ENCODE assay signal across 30 cellular contexts in genomic region chr22:30017824-30018223, GRCh38.
"Had no signal": no experiment of that assay in that cellular context is flagged by ENCODE, and none has a peak within 500 bp of the region (broad histone marks: within the 10 kb centered on the region; RNA-seq: fewer than 3 reads in every experiment).

No MANE protein-coding gene starts in this region.

- H3K27me3 Mint-ChIP-seq: activated CD4-positive, alpha-beta memory T cell treated with anti-CD3 and anti-CD28 coated beads, Interleukin-2, amount 10 ng/mL, durations not matched to agents 7 days and 5 days; activated CD8-positive, alpha-beta memory T cell treated with anti-CD3 and anti-CD28 coated beads, Interleukin-2, amount 10 ng/mL, durations not matched to agents 7 days and 5 days; activated naive CD4-positive, alpha-beta T cell treated with anti-CD3 and anti-CD28 coated beads, Interleukin-2, amount 10 ng/mL, durations not matched to agents 7 days and 5 days; activated naive CD8-positive, alpha-beta T cell; activated naive CD8-positive, alpha-beta T cell treated with anti-CD3 and anti-CD28 coated beads, Interleukin-2, amount 50 U/mL, for 24 hours had no signal

- H3K4me3 Mint-ChIP-seq: activated CD4-positive, alpha-beta memory T cell treated with anti-CD3 and anti-CD28 coated beads, Interleukin-2, amount 10 ng/mL, durations not matched to agents 7 days and 5 days; activated CD8-positive, alpha-beta memory T cell treated with anti-CD3 and anti-CD28 coated beads, Interleukin-2, amount 10 ng/mL, durations not matched to agents 7 days and 5 days; activated naive CD4-positive, alpha-beta T cell treated with anti-CD3 and anti-CD28 coated beads, Interleukin-2, amount 10 ng/mL, durations not matched to agents 7 days and 5 days; activated naive CD8-positive, alpha-beta T cell; activated naive CD8-positive, alpha-beta T cell treated with anti-CD3 and anti-CD28 coated beads, Interleukin-2, amount 50 U/mL, for 24 hours had no signal

- H3K9me3 Mint-ChIP-seq: activated CD4-positive, alpha-beta memory T cell treated with anti-CD3 and anti-CD28 coated beads, Interleukin-2, amount 10 ng/mL, durations not matched to agents 7 days and 5 days; activated naive CD4-positive, alpha-beta T cell treated with anti-CD3 and anti-CD28 coated beads, Interleukin-2, amount 10 ng/mL, durations not matched to agents 7 days and 5 days; activated naive CD8-positive, alpha-beta T cell treated with anti-CD3 and anti-CD28 coated beads, Interleukin-2, amount 50 U/mL, for 24 hours had no signal

- H3K27me3 ChIP-seq: brain microvascular endothelial cell, Peyer's patch had no signal

- H3K4me1 ChIP-seq: Peyer's patch had no signal

- H3K4me3 ChIP-seq: Peyer's patch had no signal

- H3K27ac Mint-ChIP-seq: activated CD4-positive, alpha-beta memory T cell treated with anti-CD3 and anti-CD28 coated beads, Interleukin-2, amount 10 ng/mL, durations not matched to agents 7 days and 5 days; activated CD8-positive, alpha-beta memory T cell treated with anti-CD3 and anti-CD28 coated beads, Interleukin-2, amount 10 ng/mL, durations not matched to agents 7 days and 5 days; activated naive CD4-positive, alpha-beta T cell treated with anti-CD3 and anti-CD28 coated beads, Interleukin-2, amount 10 ng/mL, durations not matched to agents 7 days and 5 days; activated naive CD8-positive, alpha-beta T cell; activated naive CD8-positive, alpha-beta T cell treated with anti-CD3 and anti-CD28 coated beads, Interleukin-2, amount 50 U/mL, for 24 hours had no signal

- H3K9me3 ChIP-seq: Peyer's patch had no signal

- H3K27ac ChIP-seq: brain microvascular endothelial cell, Peyer's patch, WERI-Rb-1 had no signal

- ATAC-seq: activated CD8-positive, alpha-beta memory T cell treated with anti-CD3 and anti-CD28 coated beads, Interleukin-2, amount 10 ng/mL, durations not matched to agents 7 days and 5 days; activated naive CD8-positive, alpha-beta T cell treated with anti-CD3 and anti-CD28 coated beads, Interleukin-2, amount 50 U/mL, for 24 hours had no signal

- DNase-seq: activated CD4-positive, alpha-beta memory T cell treated with anti-CD3 and anti-CD28 coated beads, Interleukin-2, amount 10 ng/mL, durations not matched to agents 7 days and 5 days; activated CD4-positive, alpha-beta T cell treated with anti-CD3 and anti-CD28 coated beads for 1 hour; activated CD4-positive, alpha-beta T cell treated with anti-CD3 and anti-CD28 coated beads for 48 hours; activated CD4-positive, CD25-positive, alpha-beta regulatory T cell; activated CD8-positive, alpha-beta memory T cell treated with anti-CD3 and anti-CD28 coated beads for 24 hours; activated CD8-positive, alpha-beta memory T cell treated with anti-CD3 and anti-CD28 coated beads, Interleukin-2, amount 10 ng/mL, durations not matched to agents 7 days and 5 days; activated CD8-positive, alpha-beta memory T cell treated with anti-CD3 and anti-CD28 coated beads, Interleukin-2, amount 50 U/mL, for 48 hours; activated effector memory CD4-positive, alpha-beta T cell treated with Interleukin-2 at 50 U/mL for 16 hours; activated naive CD4-positive, alpha-beta T cell treated with anti-CD3 and anti-CD28 coated beads, Interleukin-2, amount 10 ng/mL, durations not matched to agents 7 days and 5 days; activated naive CD8-positive, alpha-beta T cell treated with anti-CD3 and anti-CD28 coated beads, Interleukin-2, amount 50 U/mL, for 24 hours; activated T-cell treated with anti-CD3 and anti-CD28 coated beads, Interleukin-2, amount 50 U/mL, for 48 hours; anterior cingulate cortex; brain microvascular endothelial cell; central memory CD4-positive, alpha-beta T cell; Karpas-422; KBM-7; NCI-H1105; NCI-H1417 treated with DMSO at 0.1 percent for 48 hours; NCI-H187 treated with DMSO at 0.1 percent for 48 hours; NCI-H2081; NCI-H510A; NCI-H526; NCI-H748 treated with DMSO at 0.1 percent for 48 hours; NK-92 treated with Interleukin-12 subunit alpha and Interleukin-12 subunit beta, amount 100 ng/mL, for 24 hours; Peyer's patch; RPMI8226; SIG-M5; T1000; WERI-Rb-1 had no signal

- H3K4me1 Mint-ChIP-seq: activated naive CD4-positive, alpha-beta T cell treated with anti-CD3 and anti-CD28 coated beads, Interleukin-2, amount 10 ng/mL, durations not matched to agents 7 days and 5 days had no signal
